In genomic region chr12:45244561-45245348, GRCh38 we compare ENCODE assay signal across 8 cellular contexts. TPM values are rescaled to one million over a fixed set of nuclear protein-coding genes. Genes with fewer than 3 reads are reported as not detected.
DNase-seq lines count a peak whose midpoint lies in the region; ATAC-seq and TF ChIP-seq lines count a peak whose summit lies in the region.

No MANE protein-coding gene starts in this region.

- H4K20me1 ChIP-seq in fibroblast of lung (ENCODE audit: control insufficient read depth, extremely low read depth, insufficient read depth, low read length), result no peaks in the 10 kb centered on the region

- CTCF ChIA-PET in RWPE1 (lab: Yijun Ruan, JAX), result no interaction called here

- no peak overlapping the region for H2AFZ ChIP-seq in fibroblast of lung (ENCODE audit: low read length)

- intact Hi-C loops in aorta (cut with DNase I), result no loop called here

- no peaks in the 10 kb centered on the region for H3K27me3 ChIP-seq in fibroblast of lung (ENCODE audit: control insufficient read depth, insufficient read depth, low read length)
- no peaks in the 10 kb centered on the region for H3K27me3 ChIP-seq in aorta (ENCODE audit: control insufficient read depth in 1 of 2, insufficient read depth in 2 of 2, low read length in 1 of 2)

- ATAC-seq in GM19351 (IDR thresholded peaks at IDR 0.05; ENCODE audit: unreplicated experiment) (peak; percentile 79), HG03442 (IDR thresholded peaks at IDR 0.05; ENCODE audit: unreplicated experiment) (peak; percentile 90), aorta (ENCODE audit: low FRiP score) (peak; percentile 72)

- peaks cover 46% of the 10 kb centered on the region for H3K79me2 ChIP-seq in fibroblast of lung (ENCODE audit: control insufficient read depth, insufficient read depth, low read length)

- 47 to 56% methylated on average over 9 of the region's 9 CpGs for WGBS in aorta, 2 donors

- no peaks in the 10 kb centered on the region for H3K9me3 ChIP-seq in fibroblast of lung (ENCODE audit: control insufficient read depth, insufficient read depth, low read depth, low read length)
- no peaks in the 10 kb centered on the region for H3K9me3 ChIP-seq in aorta (ENCODE audit: control insufficient read depth, low read length)

- DNase-seq in AG10803 (ENCODE audit: low read depth), result peak; percentile 64
- DNase-seq in fibroblast of lung (ENCODE audit: low read depth in 2 of 2), result peak in 1 of 2 donors; percentile 84
- no peak for DNase-seq in aorta
- DNase-seq in NCI-H82 treated with DMSO at 0.1 percent for 48 hours (lab: John Stamatoyannopoulos, UW; ENCODE audit: unreplicated experiment), result no peak
- DNase-seq in RWPE1 (ENCODE audit: low spot score), result no peak
- DNase-seq in NCI-H510A (lab: John Stamatoyannopoulos, UW), result no peak

- peak overlapping the region; percentile 74 for H3K27ac ChIP-seq in fibroblast of lung (ENCODE audit: insufficient read depth, low read length)
- H3K27ac ChIP-seq in aorta (ENCODE audit: low read depth in 1 of 2, low read length in 2 of 2), result peak overlapping the region; percentile 80 to 87
- no peak overlapping the region for H3K27ac ChIP-seq in RWPE1

- H3K4me3 ChIP-seq in AG10803 (ENCODE audit: low read length), result no peak overlapping the region
- peak overlapping the region in 3 of 4 experiments; percentile 5 to 14 (median 10) for H3K4me3 ChIP-seq in fibroblast of lung (replicated peaks in 1 of 4; ENCODE audit: control extremely low read depth in 1 of 4, insufficient read depth in 1 of 4, low read depth in 3 of 4, low read length in 4 of 4)
- peak overlapping the region in 1 of 2 donors; percentile 19 for H3K4me3 ChIP-seq in aorta (ENCODE audit: low read length in 2 of 2)

- H3K36me3 ChIP-seq in fibroblast of lung (ENCODE audit: control insufficient read depth, insufficient read depth, low read length) (no peaks in the 10 kb centered on the region), aorta (ENCODE audit: control insufficient read depth in 1 of 2, insufficient read depth in 2 of 2, low read length in 1 of 2) (no peaks in the 10 kb centered on the region)

- POLR2A ChIA-PET in RWPE1 (lab: Yijun Ruan, JAX; ENCODE audit: low non-redundant PET), result no interaction called here

- H3K4me2 ChIP-seq in fibroblast of lung (ENCODE audit: extremely low read depth, insufficient read depth, low read length), result peak overlapping the region; percentile 59

- no peak overlapping the region for H3K9ac ChIP-seq in fibroblast of lung (ENCODE audit: insufficient read depth, low read length)

- no peak for TF ChIP-seq CTCF in AG10803 (conservative IDR thresholded peaks at IDR 0.05; ENCODE audit: low read length)
- TF ChIP-seq CTCF in fibroblast of lung (conservative IDR thresholded peaks at IDR 0.05 in 1 of 2, IDR thresholded peaks at IDR 0.05 in 1 of 2; ENCODE audit: low read depth in 1 of 2, low read length in 2 of 2), result no peak
- TF ChIP-seq CTCF in RWPE1 (conservative IDR thresholded peaks at IDR 0.05; ENCODE audit: low read depth), result no peak

- H3K4me1 ChIP-seq in fibroblast of lung (ENCODE audit: control insufficient read depth, extremely low read depth, insufficient read depth, low read length) (peaks cover 9% of the 10 kb centered on the region), aorta (ENCODE audit: control insufficient read depth in 1 of 2, insufficient read depth in 2 of 2, low read length in 2 of 2) (peaks cover 4 to 5% of the 10 kb centered on the region in 2 donors)

RNA-seq across cellular contexts. Expression of gene ANO6, which starts 28.9 kb away (rescaled TPM):
- total RNA-seq in fibroblast of lung (57.5 and 59.1 TPM in 2 replicates), aorta (100 to 1,000 TPM in 1 of 2 donors, 10 to 100 TPM in 1; 88.3 to 129 TPM)
- polyA plus RNA-seq in fibroblast of lung (40.5 and 69.1 TPM in 2 replicates), aorta (10 to 100 TPM; 16.0 to 41.0 TPM)
- polyA plus RNA-seq in fibroblast of lung (2012), result 24.7 and 43.5 TPM in 2 replicates
- 18.5 and 20.5 TPM in 2 replicates for polyA minus RNA-seq in fibroblast of lung (ENCODE audit: low replicate concordance)
